Comparison of ENCODE assay signal across 6 cellular contexts in the genomic region with DNA sequence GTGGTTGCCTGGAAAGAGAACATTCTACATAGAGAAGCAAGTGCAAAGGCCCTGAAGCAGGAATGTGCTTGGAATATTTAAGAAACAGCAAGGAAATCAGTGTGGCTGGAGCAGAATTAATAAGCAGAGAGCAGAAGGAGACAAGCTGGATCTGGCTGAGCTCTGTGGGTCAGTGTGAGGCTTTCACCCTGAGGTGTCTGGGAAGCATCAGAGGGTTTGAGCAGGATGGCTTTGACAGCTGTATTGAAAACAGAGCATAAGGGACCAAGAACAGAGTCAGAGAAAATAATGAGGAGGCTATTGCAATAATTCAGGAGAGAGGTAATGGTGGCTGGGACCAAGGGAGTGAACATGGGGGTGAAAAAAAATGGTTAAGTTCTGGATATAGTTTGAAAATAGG.
"Had no signal": no experiment of that assay in that cellular context is flagged by ENCODE, and none has a peak within 500 bp of the region (broad histone marks: within the 10 kb centered on the region; RNA-seq: fewer than 3 reads in every experiment).

No MANE protein-coding gene starts in this region.

- ATAC-seq: K562 had no signal

- H3K4me3 ChIP-seq: K562 had no signal

- H3K27ac ChIP-seq: HL-60 had no signal

- FAIRE-seq: HTR-8/SVneo, K562 had no signal

- DNase-seq: IMR-90, KBM-7, KG1 had no signal
